Comparison of ENCODE assay signal across 8 cellular contexts in genomic region chr17:82370471-82371332, GRCh38. TPM values are rescaled to one million over a fixed set of nuclear protein-coding genes. Genes with fewer than 3 reads are reported as not detected.
A peak's percentile ranks its signal among the peaks of the same experiment; 100 is the strongest.
DNase-seq lines count a peak whose midpoint lies in the region; TF ChIP-seq lines count a peak whose summit lies in the region.

No MANE protein-coding gene starts in this region.

- H3K4me1 ChIP-seq in SJCRH30 (peaks cover 17% of the 10 kb centered on the region), sigmoid colon (peaks cover 0 to 21% (median 19%) of the 10 kb centered on the region in 4 donors)

- no peaks in the 10 kb centered on the region for H3K9me3 ChIP-seq in SJCRH30 (replicated peaks)
- no peaks in the 10 kb centered on the region for H3K9me3 ChIP-seq in sigmoid colon

- H3K36me3 ChIP-seq in SJCRH30 (no peaks in the 10 kb centered on the region), sigmoid colon (no peaks in the 10 kb centered on the region)

- DNase-seq in GM12864 (ENCODE audit: low read depth) = peak; percentile 55
- DNase-seq in SJCRH30 = peak in 1 of 2 experiments; percentile 68
- DNase-seq in fibroblast of peridontal ligament (ENCODE audit: extremely low read depth) = peak; percentile 22
- no peak for DNase-seq in sigmoid colon
- DNase-seq in COLO829 (ENCODE audit: low spot score) = no peak
- DNase-seq in NCI-H748 (lab: John Stamatoyannopoulos, UW; ENCODE audit: unreplicated experiment) = no peak
- no peak for DNase-seq in G401 (ENCODE audit: low spot score)
- DNase-seq in NK-92 treated with Interleukin-12 subunit alpha and Interleukin-12 subunit beta, amount 100 ng/mL, for 24 hours (lab: John Stamatoyannopoulos, UW) = no peak

- no peak for TF ChIP-seq POLR2A in sigmoid colon (IDR thresholded peaks at IDR 0.05)

- TF ChIP-seq EP300 in sigmoid colon (IDR thresholded peaks at IDR 0.05) = no peak

- peak overlapping the region; percentile 23; the same call in 1 of the 2 replicates for H3K27ac ChIP-seq in SJCRH30
- H3K27ac ChIP-seq in sigmoid colon = no peak overlapping the region

- WGBS in sigmoid colon, 2 donors = 7 to 21% methylated on average over 38 of the region's 38 CpGs

- intact Hi-C loops in sigmoid colon (cut with DNase I) = no loop called here

- H3K27me3 ChIP-seq in SJCRH30 = no peaks in the 10 kb centered on the region
- peaks cover 37 to 79% (median 51%) of the 10 kb centered on the region in 3 donors for H3K27me3 ChIP-seq in sigmoid colon

- in situ Hi-C loops in G401 (cut with HindIII; ENCODE audit: low sequenced_read_pairs) = no loop called here

- H3K4me3 ChIP-seq in GM12864 (ENCODE audit: low read depth, low read length) = no peak overlapping the region; the same call in none of the 2 replicates
- H3K4me3 ChIP-seq in SJCRH30 = peak overlapping the region; percentile 60
- H3K4me3 ChIP-seq in sigmoid colon = peak overlapping the region in 3 of 4 donors; percentile 18 to 26 (median 24)

- no peak for TF ChIP-seq CTCF in GM12864 (IDR thresholded peaks at IDR 0.05; ENCODE audit: low read depth, low read length, missing control alignments)
- TF ChIP-seq CTCF in sigmoid colon (IDR thresholded peaks at IDR 0.05) = no peak

RNA-seq across cellular contexts. Expression of gene UTS2R, which starts 0.9 kb away (rescaled TPM):
- total RNA-seq in SJCRH30 (2014; rRNA removed; shearing (Covaris generic)) = 8.0 and 8.3 TPM in 2 replicates
- not detected for total RNA-seq in sigmoid colon
- polyA plus RNA-seq in sigmoid colon = not detected
- 1.5 TPM in 1 of 2 replicates, not detected in the other for total RNA-seq in G401 (2014; rRNA removed; shearing (Covaris generic))

RNA-seq across cellular contexts. Expression of gene TEX19, which starts 11.7 kb away (rescaled TPM):
- total RNA-seq in SJCRH30 (2014; rRNA removed; shearing (Covaris generic)) = 1.0 and 1.4 TPM in 2 replicates
- not detected for total RNA-seq in sigmoid colon
- under 1 TPM in 1 of 3 donors, not detected in 2; 0.04 TPM for polyA plus RNA-seq in sigmoid colon
- 5.5 and 5.7 TPM in 2 replicates for total RNA-seq in G401 (2014; rRNA removed; shearing (Covaris generic))

RNA-seq across cellular contexts. Expression of gene SECTM1, which starts 37.1 kb away (rescaled TPM):
- total RNA-seq in SJCRH30 (2014; rRNA removed; shearing (Covaris generic)) = 0.36 and 1.1 TPM in 2 replicates
- 10 to 100 TPM in 2 of 4 donors, 1 to 10 TPM in 2; 8.4 to 56.9 (median 10.5) TPM for total RNA-seq in sigmoid colon
- polyA plus RNA-seq in sigmoid colon = 100 to 1,000 TPM in 1 of 3 donors, 10 to 100 TPM in 2; 64.3 to 105 (median 80.8) TPM
- total RNA-seq in G401 (2014; rRNA removed; shearing (Covaris generic)) = 3.1 and 10.5 TPM in 2 replicates

RNA-seq across cellular contexts. Expression of gene HEXD, which starts 47.4 kb away (rescaled TPM):
- 8.9 and 14.2 TPM in 2 replicates for total RNA-seq in SJCRH30 (2014; rRNA removed; shearing (Covaris generic))
- total RNA-seq in sigmoid colon = 10 to 100 TPM; 15.8 to 42.9 (median 24.0) TPM
- polyA plus RNA-seq in sigmoid colon = 10 to 100 TPM in 2 of 3 donors, 1 to 10 TPM in 1; 9.5 to 46.2 (median 16.2) TPM
- 27.4 and 45.3 TPM in 2 replicates for total RNA-seq in G401 (2014; rRNA removed; shearing (Covaris generic))

RNA-seq across cellular contexts. Expression of gene OGFOD3, which starts 47.7 kb away (rescaled TPM):
- total RNA-seq in SJCRH30 (2014; rRNA removed; shearing (Covaris generic)) = 142 and 144 TPM in 2 replicates
- total RNA-seq in sigmoid colon = 10 to 100 TPM; 14.1 to 28.2 (median 22.1) TPM
- 10 to 100 TPM in 1 of 3 donors, 1 to 10 TPM in 2; 6.0 to 23.4 (median 6.9) TPM for polyA plus RNA-seq in sigmoid colon
- total RNA-seq in G401 (2014; rRNA removed; shearing (Covaris generic)) = 24.7 and 65.0 TPM in 2 replicates

Comparison
In these comparisons a context has a peak if more than half of its experiments do, and no peak if none do; other contexts are left out.
1. DNase-seq: peak in GM12864 (single experiment) and fibroblast of peridontal ligament (single experiment); none in sigmoid colon (single experiment), COLO829 (single experiment), NCI-H748 (single experiment), G401 (single experiment) and NK-92 treated with Interleukin-12 subunit alpha and Interleukin-12 subunit beta, amount 100 ng/mL, for 24 hours (single experiment).